8 cellular contexts compared by ENCODE assay signal in the genomic region with DNA sequence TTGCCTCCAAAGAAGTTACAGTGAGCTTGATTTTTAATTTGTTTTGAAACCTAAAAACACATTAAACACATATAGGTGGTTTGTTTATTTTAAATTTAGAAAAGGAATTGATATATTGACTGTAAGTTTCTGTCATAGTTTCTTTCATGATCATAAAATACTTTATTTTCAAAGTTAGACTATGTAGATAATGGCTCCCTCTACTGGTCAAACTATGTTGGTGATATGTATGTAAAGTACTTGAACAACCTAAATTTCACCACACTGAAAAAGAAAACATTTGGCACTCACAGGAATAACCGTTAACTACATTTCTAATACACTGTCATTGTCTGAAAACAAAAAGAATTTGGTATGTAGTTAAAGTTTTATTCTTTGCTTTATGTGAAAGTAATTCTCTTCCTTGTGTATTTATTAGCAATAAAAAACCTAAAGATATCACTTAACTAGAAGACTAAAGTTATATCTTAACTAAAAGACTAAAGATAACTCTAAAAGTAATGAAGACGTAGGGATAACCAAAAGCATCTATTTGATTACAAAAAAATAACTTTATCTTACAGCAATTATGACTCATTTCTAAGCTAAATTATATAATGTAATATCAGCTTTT.
DNase-seq lines count a peak whose midpoint lies in the region; ATAC-seq, FAIRE-seq and TF ChIP-seq lines count a peak whose summit lies in the region.

No MANE protein-coding gene starts in this region.

- no peaks in the 10 kb centered on the region for H3K79me2 ChIP-seq in H1 (ENCODE audit: control insufficient read depth in 1 of 2, insufficient read depth in 2 of 2, low read length in 2 of 2)

- H3K14ac ChIP-seq in H1 (ENCODE audit: insufficient read length) = no peak overlapping the region

- 63% methylated on average over 2 of the region's 2 CpGs; no CpG with 5 or more reads in 1 of the 2 experiments for WGBS in H1 (ENCODE audit: extremely low coverage in 1 of 2, insufficient coverage in 1 of 2, insufficient read length in 1 of 2, insufficient replicate concordance in 2 of 2, low coverage in 1 of 2, low lambda C conversion rate in 2 of 2, missing lambda C conversion rate in 1 of 2), 2 experiments

- no peaks in the 10 kb centered on the region for H3K36me3 Mint-ChIP-seq in osteocyte (ENCODE audit: unreplicated experiment)

- no peak overlapping the region for H2AFZ ChIP-seq in H1 (ENCODE audit: low read length)

- no peaks in the 10 kb centered on the region for H3K4me1 Mint-ChIP-seq in osteocyte (ENCODE audit: unreplicated experiment)

- no peak for TF ChIP-seq POLR2A in H1 (IDR thresholded peaks at IDR 0.05; ENCODE audit: control extremely low read depth in 1 of 2, low read depth in 2 of 2, low read length in 2 of 2)

- ATAC-seq in HG03432 (IDR thresholded peaks at IDR 0.05; ENCODE audit: unreplicated experiment) = peak; percentile 78

- no peaks in the 10 kb centered on the region for H3K23me2 ChIP-seq in H1 (ENCODE audit: low read depth, low read length)

- H2BK20ac ChIP-seq in H1 (ENCODE audit: low read length) = no peak overlapping the region

- no peaks in the 10 kb centered on the region for H3K9me3 Mint-ChIP-seq in osteocyte (ENCODE audit: unreplicated experiment)

- H3K4me2 ChIP-seq in H1 (ENCODE audit: insufficient read depth in 1 of 2, low read depth in 2 of 2, low read length in 2 of 2) = no peak overlapping the region

- H3K18ac ChIP-seq in H1 (ENCODE audit: extremely low read depth, low read length) = no peak overlapping the region

- POLR2A ChIA-PET in H1 (lab: Charles Lee; ENCODE audit: partially characterized antibody) = interaction anchor here (0.8 kb wide), 1 partner anchor 1526 kb away, joined by 3 read pairs; no protein-coding TSS in a partner anchor

- H3K4me3 ChIP-seq in NT2/D1 (ENCODE audit: insufficient read length, low read depth) (no peak overlapping the region), H1 (ENCODE audit: extremely low read depth in 1 of 4, insufficient read depth in 2 of 4, low read depth in 3 of 4, low read length in 4 of 4) (no peak overlapping the region)

- peak; percentile 62 to 67 for TF ChIP-seq RAD21 in H1 (IDR thresholded peaks at IDR 0.05 in 1 of 2, conservative IDR thresholded peaks at IDR 0.05 in 1 of 2; ENCODE audit: low read depth in 2 of 2, low read length in 2 of 2)

- TF ChIP-seq CTCF in H1 (IDR thresholded peaks at IDR 0.05; ENCODE audit: control extremely low read depth in 1 of 3, insufficient read depth in 1 of 3, low read depth in 1 of 3, low read length in 3 of 3) (peak in 2 of 3 experiments; percentile 21 to 51; a peak in 2 of 4 replicates), osteocyte (IDR thresholded peaks at IDR 0.05) (peak; percentile 71)

- no peak overlapping the region for H3K27ac Mint-ChIP-seq in osteocyte (ENCODE audit: unreplicated experiment)

- H3K27ac ChIP-seq in H1 (ENCODE audit: low read depth, low read length) = no peak overlapping the region

- no peak overlapping the region for H4K8ac ChIP-seq in H1 (ENCODE audit: extremely low read depth, insufficient read depth, low read length)

- H4K91ac ChIP-seq in H1 (replicated peaks; ENCODE audit: insufficient read length, low read length) = no peak overlapping the region

- H3K56ac ChIP-seq in H1 (replicated peaks; ENCODE audit: insufficient read length, low read depth, low read length) = no peak overlapping the region

- no peaks in the 10 kb centered on the region for H3K79me1 ChIP-seq in H1 (ENCODE audit: low read depth, low read length)

- no peaks in the 10 kb centered on the region for H3K36me3 ChIP-seq in NT2/D1 (ENCODE audit: insufficient read depth, insufficient read length, low read length)
- no peaks in the 10 kb centered on the region for H3K36me3 ChIP-seq in H1 (ENCODE audit: control insufficient read depth in 2 of 4, insufficient read depth in 4 of 4, low read length in 3 of 4)

- DNase-seq in NOMO-1 treated with DMSO at 0.1 percent for 48 hours (lab: John Stamatoyannopoulos, UW; ENCODE audit: unreplicated experiment) (peak; percentile 27), NOMO-1 treated with dmso at 0.1 percent for 144 hours (lab: John Stamatoyannopoulos, UW; ENCODE audit: unreplicated experiment) (no peak), NT2/D1 (ENCODE audit: low read depth, low spot score) (peak; percentile 43), H1 (ENCODE audit: low read depth in 1 of 2, low spot score in 2 of 2) (no peak), osteocyte (ENCODE audit: extremely low spot score, unreplicated experiment) (no peak), OCI-M2 (lab: John Stamatoyannopoulos, UW; ENCODE audit: unreplicated experiment) (no peak)
- no peak for DNase-seq in activated CD4-positive, CD25-positive, alpha-beta regulatory T cell (lab: John Stamatoyannopoulos, UW)

- H3K4me1 ChIP-seq in NT2/D1 (ENCODE audit: insufficient read depth, insufficient read length) = no peaks in the 10 kb centered on the region
- H3K4me1 ChIP-seq in H1 (replicated peaks in 1 of 4; ENCODE audit: control insufficient read depth in 3 of 4, insufficient read depth in 4 of 4, low read length in 3 of 4) = peaks cover 0 to 5% (median 4%) of the 10 kb centered on the region in 4 experiments; a peak in 4 of 7 replicates

- FAIRE-seq in H1 (lab: Jason Lieb, UNC) = no peak

- no peak overlapping the region for H2BK12ac ChIP-seq in H1 (ENCODE audit: low read depth, low read length)

- no peak overlapping the region for H3K4me3 Mint-ChIP-seq in osteocyte (ENCODE audit: unreplicated experiment)

- H3K9me3 ChIP-seq in NT2/D1 (ENCODE audit: insufficient read depth, low read length) (no peaks in the 10 kb centered on the region), H1 (ENCODE audit: insufficient read depth in 2 of 2, low read depth in 1 of 2, low read length in 1 of 2) (no peaks in the 10 kb centered on the region)

- CTCF ChIA-PET in H1 (lab: Charles Lee; ENCODE audit: partially characterized antibody) = interaction anchor here (0.7 to 2.2 kb wide), 16 partner anchors 9 to 744 kb away, joined by 3 to 8 read pairs (median 4); no protein-coding TSS in a partner anchor

- H4K5ac ChIP-seq in H1 (ENCODE audit: insufficient read length, low read depth, low read length) = peak overlapping the region; percentile 66

- H4K20me1 ChIP-seq in H1 (replicated peaks in 1 of 2; ENCODE audit: control insufficient read depth in 1 of 2, insufficient read depth in 2 of 2, low read length in 2 of 2) = no peaks in the 10 kb centered on the region

- H3K23ac ChIP-seq in H1 (ENCODE audit: insufficient read length) = no peak overlapping the region

- H2BK15ac ChIP-seq in H1 (ENCODE audit: low read length) = no peak overlapping the region

- peaks cover 31% of the 10 kb centered on the region for H3K27me3 Mint-ChIP-seq in osteocyte (ENCODE audit: unreplicated experiment)

- no peak overlapping the region for H3K4ac ChIP-seq in H1 (replicated peaks; ENCODE audit: insufficient read length, low read depth, low read length)

- TF ChIP-seq EP300 in H1 (IDR thresholded peaks at IDR 0.05; ENCODE audit: borderline replicate concordance in 1 of 2, low read depth in 2 of 2, low read length in 2 of 2) = no peak

- H3K9ac ChIP-seq in NT2/D1 (ENCODE audit: insufficient read length, low read depth) = no peak overlapping the region
- H3K9ac ChIP-seq in H1 (replicated peaks in 1 of 4; ENCODE audit: extremely low read depth in 1 of 4, low read depth in 3 of 4, low read length in 3 of 4) = no peak overlapping the region

- no peak overlapping the region for H2BK5ac ChIP-seq in H1 (ENCODE audit: low read depth, low read length)

- no peak overlapping the region for H2BK120ac ChIP-seq in H1 (replicated peaks; ENCODE audit: low read depth, low read length)

- no peak overlapping the region for H2AK5ac ChIP-seq in H1 (ENCODE audit: low read depth, low read length)

- H3K27me3 ChIP-seq in NT2/D1 (ENCODE audit: insufficient read depth, insufficient read length) (no peaks in the 10 kb centered on the region), H1 (replicated peaks in 1 of 4; ENCODE audit: control insufficient read depth in 3 of 4, extremely low read depth in 1 of 4, insufficient read depth in 3 of 4, low read length in 3 of 4) (no peaks in the 10 kb centered on the region)

TF ChIP-seq in H1, 55 proteins besides CTCF, POLR2A, EP300 and RAD21:
- TF ChIP-seq KDM4A (IDR thresholded peaks at IDR 0.05; ENCODE audit: low read depth, low read length, severe bottlenecking) = no peak
- no peak for TF ChIP-seq HDAC2 (IDR thresholded peaks at IDR 0.05; ENCODE audit: borderline replicate concordance in 1 of 2, low read depth in 2 of 2, low read length in 2 of 2)
- TF ChIP-seq CHD2 (IDR thresholded peaks at IDR 0.05; ENCODE audit: low read length) = no peak
- no peak for TF ChIP-seq TAF7 (optimal IDR thresholded peaks at IDR 0.05; ENCODE audit: borderline replicate concordance, low read depth, low read length)
- no peak for TF ChIP-seq TCF12 (IDR thresholded peaks at IDR 0.05; ENCODE audit: low read depth, low read length)
- TF ChIP-seq BCL11A (IDR thresholded peaks at IDR 0.05; ENCODE audit: low read depth in 2 of 2, low read length in 2 of 2) = no peak
- TF ChIP-seq NRF1 (IDR thresholded peaks at IDR 0.05; ENCODE audit: low read depth, low read length) = no peak
- no peak for TF ChIP-seq RXRA (IDR thresholded peaks at IDR 0.05; ENCODE audit: insufficient read depth, low read depth, low read length)
- no peak for TF ChIP-seq RFX5 (IDR thresholded peaks at IDR 0.05; ENCODE audit: borderline replicate concordance, low read depth, low read length)
- no peak for TF ChIP-seq RBBP5 (IDR thresholded peaks at IDR 0.05; ENCODE audit: borderline replicate concordance, low read depth, low read length)
- TF ChIP-seq SP4 (IDR thresholded peaks at IDR 0.05; ENCODE audit: low read length) = no peak
- TF ChIP-seq TEAD4 (IDR thresholded peaks at IDR 0.05; ENCODE audit: low read depth, low read length) = no peak
- no peak for TF ChIP-seq EZH2 (IDR thresholded peaks at IDR 0.05; ENCODE audit: low read depth, low read length, severe bottlenecking)
- no peak for TF ChIP-seq BACH1 (IDR thresholded peaks at IDR 0.05; ENCODE audit: low read length)
- TF ChIP-seq GTF2F1 (IDR thresholded peaks at IDR 0.05; ENCODE audit: borderline replicate concordance, low read depth, low read length) = no peak
- no peak for TF ChIP-seq CEBPB (IDR thresholded peaks at IDR 0.05; ENCODE audit: low read depth, low read length)
- no peak for TF ChIP-seq CBX8 (IDR thresholded peaks at IDR 0.05; ENCODE audit: borderline replicate concordance, low read depth, low read length)
- no peak for TF ChIP-seq HDAC6 (IDR thresholded peaks at IDR 0.05; ENCODE audit: low read depth, low read length)

Comparison
In these comparisons a context has a peak if more than half of its experiments do, and no peak if none do; other contexts are left out.
1. DNase-seq: peak in NOMO-1 treated with DMSO at 0.1 percent for 48 hours (single experiment) and NT2/D1 (single experiment); none in NOMO-1 treated with dmso at 0.1 percent for 144 hours (single experiment), H1 (0 of 2), osteocyte (single experiment), OCI-M2 (single experiment) and activated CD4-positive, CD25-positive, alpha-beta regulatory T cell (0 of 4).